ENCODE assay signal across 12 cellular contexts in genomic region chr5:3844266-3844665, GRCh38.
DNase-seq lines count a peak whose midpoint lies in the region; TF ChIP-seq lines count a peak whose summit lies in the region.
"Had no signal": no experiment of that assay in that cellular context is flagged by ENCODE, and none has a peak within 500 bp of the region (broad histone marks: within the 10 kb centered on the region; RNA-seq: fewer than 3 reads in every experiment).

No MANE protein-coding gene starts in this region.

- no peaks in the 10 kb centered on the region for H3K4me1 ChIP-seq in neural progenitor cell
- H3K4me1 ChIP-seq: A549 had no signal

- no peaks in the 10 kb centered on the region for H3F3A ChIP-seq in neural progenitor cell (ENCODE audit: low read depth)

- no peaks in the 10 kb centered on the region for H3K79me2 ChIP-seq in neural progenitor cell (ENCODE audit: low read depth)

- no peaks in the 10 kb centered on the region for H3K36me3 Mint-ChIP-seq in neural progenitor cell
- H3K36me3 Mint-ChIP-seq in activated T-helper 1 cell treated with anti-CD3 and anti-CD28 coated beads, Interleukin-12 subunit alpha, Interleukin-12 subunit beta, Interleukin-2, Interleukin-4 antibody, amounts not matched to agents 30 ng/mL and 10 ng/mL and 1 ng/mL, durations not matched to agents 14 hours and 24 hours and 36 hours (ENCODE audit: low read depth), result no peaks in the 10 kb centered on the region
- H3K36me3 Mint-ChIP-seq: CD14-positive monocyte; CD8-positive, alpha-beta T cell had no signal

- H3K4me3 ChIP-seq in neural progenitor cell, result no peak overlapping the region
- H3K4me3 ChIP-seq: A549 had no signal

- H3K27ac Mint-ChIP-seq in neural progenitor cell, result no peak overlapping the region
- H3K27ac Mint-ChIP-seq in activated T-helper 1 cell treated with anti-CD3 and anti-CD28 coated beads, Interleukin-12 subunit alpha, Interleukin-12 subunit beta, Interleukin-2, Interleukin-4 antibody, amounts not matched to agents 30 ng/mL and 10 ng/mL and 1 ng/mL, durations not matched to agents 14 hours and 24 hours and 36 hours, result no peak overlapping the region
- H3K27ac Mint-ChIP-seq: CD14-positive monocyte; CD8-positive, alpha-beta T cell had no signal

- peaks cover 8% of the 10 kb centered on the region for H3K9me3 Mint-ChIP-seq in neural progenitor cell
- peaks cover 4% of the 10 kb centered on the region for H3K9me3 Mint-ChIP-seq in activated T-helper 1 cell treated with anti-CD3 and anti-CD28 coated beads, Interleukin-12 subunit alpha, Interleukin-12 subunit beta, Interleukin-2, Interleukin-4 antibody, amounts not matched to agents 30 ng/mL and 10 ng/mL and 1 ng/mL, durations not matched to agents 14 hours and 24 hours and 36 hours
- H3K9me3 Mint-ChIP-seq: CD8-positive, alpha-beta T cell had no signal

- no peak overlapping the region for H3K9ac ChIP-seq in neural progenitor cell

- peaks cover 9% of the 10 kb centered on the region for H3K4me1 Mint-ChIP-seq in neural progenitor cell
- no peaks in the 10 kb centered on the region for H3K4me1 Mint-ChIP-seq in activated T-helper 1 cell treated with anti-CD3 and anti-CD28 coated beads, Interleukin-12 subunit alpha, Interleukin-12 subunit beta, Interleukin-2, Interleukin-4 antibody, amounts not matched to agents 30 ng/mL and 10 ng/mL and 1 ng/mL, durations not matched to agents 14 hours and 24 hours and 36 hours (ENCODE audit: low read depth)
- H3K4me1 Mint-ChIP-seq: CD14-positive monocyte had no signal

- intact Hi-C loops in activated T-helper 1 cell treated with anti-CD3 and anti-CD28 coated beads, Interleukin-12 subunit alpha, Interleukin-12 subunit beta, Interleukin-2, Interleukin-4 antibody, amounts not matched to agents 30 ng/mL and 10 ng/mL and 1 ng/mL, durations not matched to agents 14 hours and 24 hours and 36 hours (cut with micrococcal nuclease), result no loop called here
- intact Hi-C loops in cardiac septum (cut with DNase I), result no loop called here

- H3K27me3 Mint-ChIP-seq in neural progenitor cell (ENCODE audit: insufficient read depth, low read depth), result peaks cover 5% of the 10 kb centered on the region
- no peaks in the 10 kb centered on the region for H3K27me3 Mint-ChIP-seq in activated T-helper 1 cell treated with anti-CD3 and anti-CD28 coated beads, Interleukin-12 subunit alpha, Interleukin-12 subunit beta, Interleukin-2, Interleukin-4 antibody, amounts not matched to agents 30 ng/mL and 10 ng/mL and 1 ng/mL, durations not matched to agents 14 hours and 24 hours and 36 hours (ENCODE audit: insufficient read depth)

- DNase-seq in astrocyte of the hippocampus (ENCODE audit: low read depth, low spot score) (peak; percentile 23), foreskin melanocyte (peak; percentile 55), neural progenitor cell (ENCODE audit: low spot score) (no peak), NCI-H187 (lab: John Stamatoyannopoulos, UW) (no peak), cardiac septum (ENCODE audit: low spot score) (no peak)
- no peak for DNase-seq in activated T-helper 1 cell treated with anti-CD3 and anti-CD28 coated beads, Interleukin-12 subunit alpha, Interleukin-12 subunit beta, Interleukin-2, Interleukin-4 antibody, amounts not matched to agents 30 ng/mL and 10 ng/mL and 1 ng/mL, durations not matched to agents 14 hours and 24 hours and 36 hours (ENCODE audit: low spot score)
- DNase-seq: CD8-positive, alpha-beta T cell; COR-L47; DMS153; GF-D8 had no signal

- H2AFZ ChIP-seq in neural progenitor cell (replicated peaks), result peak overlapping the region; percentile 70

- H3K36me3 ChIP-seq in neural progenitor cell, result no peaks in the 10 kb centered on the region

- H4K20me1 ChIP-seq in neural progenitor cell (ENCODE audit: low read depth), result no peaks in the 10 kb centered on the region

- no peaks in the 10 kb centered on the region for H3K27me3 ChIP-seq in neural progenitor cell

- H3K4me3 Mint-ChIP-seq in neural progenitor cell, result no peak overlapping the region
- H3K4me3 Mint-ChIP-seq in activated T-helper 1 cell treated with anti-CD3 and anti-CD28 coated beads, Interleukin-12 subunit alpha, Interleukin-12 subunit beta, Interleukin-2, Interleukin-4 antibody, amounts not matched to agents 30 ng/mL and 10 ng/mL and 1 ng/mL, durations not matched to agents 14 hours and 24 hours and 36 hours, result no peak overlapping the region
- H3K4me3 Mint-ChIP-seq: CD14-positive monocyte; CD8-positive, alpha-beta T cell had no signal

- H3K27ac ChIP-seq in neural progenitor cell, result no peak overlapping the region
- H3K27ac ChIP-seq: A549 had no signal

- no peak overlapping the region for H3K4me2 ChIP-seq in neural progenitor cell
- H3K4me2 ChIP-seq: A549 had no signal

- no peaks in the 10 kb centered on the region for H3K9me3 ChIP-seq in neural progenitor cell (ENCODE audit: low read depth)
- H3K9me3 ChIP-seq: A549 had no signal

- TF ChIP-seq CTCF in neural progenitor cell (IDR thresholded peaks at IDR 0.05), result no peak

Comparison
In these comparisons a context has a peak if more than half of its experiments do, and no peak if none do; other contexts are left out.
1. DNase-seq: peak in astrocyte of the hippocampus (single experiment) and foreskin melanocyte (single experiment); none in neural progenitor cell (single experiment), NCI-H187 (0 of 2), activated T-helper 1 cell treated with anti-CD3 and anti-CD28 coated beads, Interleukin-12 subunit alpha, Interleukin-12 subunit beta, Interleukin-2, Interleukin-4 antibody, amounts not matched to agents 30 ng/mL and 10 ng/mL and 1 ng/mL, durations not matched to agents 14 hours and 24 hours and 36 hours (single experiment) and cardiac septum (single experiment).